ENCODE assay signal across 8 cellular contexts in genomic region chr12:59808317-59808910, GRCh38.
DNase-seq lines count a peak whose midpoint lies in the region; ATAC-seq and TF ChIP-seq lines count a peak whose summit lies in the region.

No MANE protein-coding gene starts in this region.

- H3K9me2 ChIP-seq in PC-3 (replicated peaks; ENCODE audit: low read length) = no peaks in the 10 kb centered on the region

- DNase-seq in DMS153 treated with DMSO at 0.1 percent for 48 hours (lab: John Stamatoyannopoulos, UW; ENCODE audit: unreplicated experiment) (peak; percentile 4), DMS153 (lab: John Stamatoyannopoulos, UW) (no peak), PC-3 (peak; percentile 55), endodermal cell (no peak), midbrain (lab: John Stamatoyannopoulos, UW) (peak; percentile 23), UCSD-AML1 (lab: John Stamatoyannopoulos, UW; ENCODE audit: unreplicated experiment) (no peak)

- peaks cover 8% of the 10 kb centered on the region for H3K4me1 Mint-ChIP-seq in endodermal cell

- H3K4me3 Mint-ChIP-seq in endodermal cell = no peak overlapping the region

- no peaks in the 10 kb centered on the region for H3K36me3 Mint-ChIP-seq in endodermal cell (ENCODE audit: low read depth)

- intact Hi-C loops in PC-3 (cut with micrococcal nuclease) = loop anchor here (1.0 to 2.0 kb wide), 3 partner anchors 213 to 406 kb away; no protein-coding TSS in a partner anchor

- no TSS peak for BruUV-seq in PC-3 (replicated peaks; lab: Mats Ljungman, UMichigan)

- no peaks in the 10 kb centered on the region for H4K20me1 ChIP-seq in PC-3 (ENCODE audit: low read length)

- H3K36me3 ChIP-seq in PC-3 (ENCODE audit: low read depth, low read length) (no peaks in the 10 kb centered on the region), endodermal cell (ENCODE audit: control insufficient read depth, insufficient read depth, low read length) (no peaks in the 10 kb centered on the region)

- H3K27me3 ChIP-seq in PC-3 (ENCODE audit: low read length) (no peaks in the 10 kb centered on the region), endodermal cell (ENCODE audit: control insufficient read depth, insufficient read depth, low read length, poor library complexity, severe bottlenecking) (no peaks in the 10 kb centered on the region)

- CTCF ChIA-PET in PC-3 (lab: Charles Lee) = interaction anchor here (0.5 kb wide), 1 partner anchor 566 kb away, joined by 3 read pairs; no protein-coding TSS in a partner anchor

- no peaks in the 10 kb centered on the region for H3K79me2 ChIP-seq in PC-3 (ENCODE audit: low read length)

- TF ChIP-seq CTCF in PC-3 (conservative IDR thresholded peaks at IDR 0.05; ENCODE audit: low read depth, low read length) = peak; percentile 88
- peak; percentile 87 for TF ChIP-seq CTCF in endodermal cell (conservative IDR thresholded peaks at IDR 0.05)

- POLR2A ChIA-PET in PC-3 (lab: Charles Lee; ENCODE audit: unreplicated experiment) = interaction anchor here (0.5 kb wide), 1 partner anchor 205 kb away, joined by 3 read pairs; no protein-coding TSS in a partner anchor

- WGBS in endodermal cell (ENCODE audit: insufficient coverage in 1 of 2, insufficient read length in 1 of 2), 2 experiments = 27% methylated on average over 3 of the region's 3 CpGs; no CpG with 5 or more reads in 1 of the 2 experiments

- no peak overlapping the region for H2AFZ ChIP-seq in PC-3 (ENCODE audit: low read length)

- no peak overlapping the region for H3K4me2 ChIP-seq in PC-3 (ENCODE audit: low read length)

- H3K27ac ChIP-seq in PC-3 (ENCODE audit: low read length) = no peak overlapping the region
- no peak overlapping the region for H3K27ac ChIP-seq in endodermal cell (ENCODE audit: low read depth, low read length)

- H3F3A ChIP-seq in PC-3 (ENCODE audit: low read length, unreplicated experiment) = no peaks in the 10 kb centered on the region

- H3K9ac ChIP-seq in PC-3 (ENCODE audit: low read length) = no peak overlapping the region
- H3K9ac ChIP-seq in endodermal cell (ENCODE audit: extremely low read depth, low read length, poor library complexity, severe bottlenecking) = no peak overlapping the region

- H3K4me3 ChIP-seq in PC-3 (ENCODE audit: low read length) = no peak overlapping the region
- no peak overlapping the region for H3K4me3 ChIP-seq in endodermal cell (ENCODE audit: low read length)

- no peak overlapping the region for H3K27ac Mint-ChIP-seq in endodermal cell

- no peaks in the 10 kb centered on the region for H3K27me3 Mint-ChIP-seq in endodermal cell (ENCODE audit: insufficient read depth)

- ATAC-seq in GM19397 (IDR thresholded peaks at IDR 0.05; ENCODE audit: unreplicated experiment) (peak; percentile 85), HG03378 (IDR thresholded peaks at IDR 0.05; ENCODE audit: unreplicated experiment) (peak; percentile 87), PC-3 (peak; percentile 72; the same call in 1 of the 2 replicates)

- H3K9me3 ChIP-seq in PC-3 (ENCODE audit: low read length) (no peaks in the 10 kb centered on the region), endodermal cell (ENCODE audit: control insufficient read depth, low read length) (no peaks in the 10 kb centered on the region)

- H3K4me1 ChIP-seq in PC-3 (ENCODE audit: insufficient read depth, low read length) (peaks cover 4% of the 10 kb centered on the region; the same call in 1 of the 2 replicates), endodermal cell (ENCODE audit: control insufficient read depth, insufficient read depth, low read length) (no peaks in the 10 kb centered on the region)

- no peaks in the 10 kb centered on the region for H3K9me3 Mint-ChIP-seq in endodermal cell

Comparison
In these comparisons a context has a peak if more than half of its experiments do, and no peak if none do; other contexts are left out.
1. DNase-seq: peak in DMS153 treated with DMSO at 0.1 percent for 48 hours (single experiment), PC-3 (single experiment) and midbrain (single experiment); none in DMS153 (single experiment), endodermal cell (single experiment) and UCSD-AML1 (single experiment).
2. Peak in every context shown above with its lines, with median percentiles within 50 percentile points of each other: ATAC-seq.